8 cellular contexts compared by ENCODE assay signal in genomic region chr14:103528512-103529382, GRCh38. TPM values are rescaled to one million over a fixed set of nuclear protein-coding genes. Genes with fewer than 3 reads are reported as not detected.
DNase-seq lines count a peak whose midpoint lies in the region; ATAC-seq, FAIRE-seq and TF ChIP-seq lines count a peak whose summit lies in the region.

TRMT61A (plus strand) TSS chr14:103529196; CDS start chr14:103529979, 783 bp downstream.

- RAD21 ChIA-PET in GM12878 (lab: Charles Lee; ENCODE audit: unreplicated experiment), result interaction anchor here (1.7 to 2.4 kb wide), 2 partner anchors 10 to 18 kb away, joined by 9 to 14 read pairs; no protein-coding TSS in a partner anchor

- DNase-seq in DMS53 treated with DMSO at 0.1 percent for 48 hours (lab: John Stamatoyannopoulos, UW; ENCODE audit: unreplicated experiment) (peak; percentile 73), NCI-H2029 (lab: John Stamatoyannopoulos, UW) (peak; percentile 72), T1000 (lab: John Stamatoyannopoulos, UW) (peak; percentile 74), GM12878 (ENCODE audit: low read depth, low spot score) (no peak), hypothalamus (lab: John Stamatoyannopoulos, UW) (peak; percentile 41 to 94 (median 83)), sciatic nerve (ENCODE audit: low spot score) (peak; percentile 93)

- WGBS in GM12878 (ENCODE audit: insufficient coverage, insufficient replicate concordance, low lambda C conversion rate, missing lambda C conversion rate), result 7% methylated on average over 36 of the region's 71 CpGs

- TF ChIP-seq RAD21 in GM12878 (IDR thresholded peaks at IDR 0.05; ENCODE audit: insufficient read depth, low read depth, low read length), result no peak

- SMC1A ChIA-PET in GM12878 (lab: Charles Lee; ENCODE audit: uncharacterized antibody, unreplicated experiment), result interaction anchor here (1.1 to 2.6 kb wide), 4 partner anchors 11 to 36 kb away, joined by 3 to 11 read pairs (median 4); no protein-coding TSS in a partner anchor

- peak within 1 kb of the TSS; percentile 91 for H3K4me2 ChIP-seq in GM12878 (ENCODE audit: control insufficient read depth, insufficient read depth)

- ATAC-seq in HG02610 (IDR thresholded peaks at IDR 0.05; ENCODE audit: unreplicated experiment), result peak; percentile 18
- ATAC-seq in GM12878, result peak; percentile 62
- ATAC-seq in sciatic nerve, result peak; percentile 93
- ATAC-seq in GM21390 (IDR thresholded peaks at IDR 0.05; ENCODE audit: unreplicated experiment), result no peak

- H3K79me2 ChIP-seq in GM12878 (ENCODE audit: control insufficient read depth, insufficient read depth, low read length), result peaks cover 30% of the 10 kb centered on the region

- intact Hi-C loops in GM12878 (cut with micrococcal nuclease; ENCODE audit: unreplicated experiment) (no loop called here), sciatic nerve (cut with DNase I) (no loop called here)

- TF ChIP-seq CTCF in GM12878 (IDR thresholded peaks at IDR 0.05 in 2 of 3, conservative IDR thresholded peaks at IDR 0.05 in 1 of 3; ENCODE audit: control insufficient read depth in 2 of 3, extremely low read depth in 1 of 3, insufficient read depth in 1 of 3, low read depth in 3 of 3, low read length in 3 of 3), result no peak

- peaks cover 0 to 2% of the 10 kb centered on the region in 2 experiments; a peak in 2 of 4 replicates for H3K36me3 ChIP-seq in GM12878 (ENCODE audit: control insufficient read depth in 2 of 2, insufficient read depth in 2 of 2, low read length in 1 of 2)

- peak; percentile 84 for TF ChIP-seq POLR2A in GM12878 (IDR thresholded peaks at IDR 0.05; ENCODE audit: low read depth, low read length)

- H3K9ac ChIP-seq in GM12878 (ENCODE audit: control insufficient read depth, insufficient read depth, low read length), result peak within 1 kb of the TSS; percentile 90

- FAIRE-seq in GM12878 (lab: Jason Lieb, UNC), result no peak

- H2AFZ ChIP-seq in GM12878 (ENCODE audit: control insufficient read depth, low read depth, low read length), result peak within 1 kb of the TSS; percentile 58

- peaks cover 25% of the 10 kb centered on the region for H3K4me1 ChIP-seq in GM12878 (ENCODE audit: control insufficient read depth, insufficient read depth, low read length)

- H3K27ac ChIP-seq in GM12878 (ENCODE audit: control insufficient read depth, insufficient read depth), result peak within 1 kb of the TSS; percentile 65

- H3K9me3 ChIP-seq in GM12878 (replicated peaks; ENCODE audit: control insufficient read depth, insufficient read depth, low read length), result no peaks in the 10 kb centered on the region; the same call in 2 of the 3 replicates

- POLR2A ChIA-PET in GM12878 (lab: Charles Lee), result interaction anchor here (1.5 kb wide), 2 partner anchors 22 to 195 kb away, joined by 3 to 4 read pairs; partner anchors contain the start of gene EIF5

- no peaks in the 10 kb centered on the region for H4K20me1 ChIP-seq in GM12878 (ENCODE audit: control insufficient read depth, insufficient read depth)

- no peak for TF ChIP-seq EP300 in GM12878 (IDR thresholded peaks at IDR 0.05; ENCODE audit: borderline replicate concordance in 1 of 2, control insufficient read depth in 1 of 2, low read depth in 2 of 2, low read length in 2 of 2)

- in situ Hi-C loops in GM12878 (cut with MboI), result no loop called here

- CTCF ChIA-PET in GM12878 (lab: Yijun Ruan, JAX), result interaction anchor here (1.0 to 5.3 kb wide), 3 partner anchors 10 to 136 kb away, joined by 3 to 39 read pairs (median 6); no protein-coding TSS in a partner anchor

- peak within 1 kb of the TSS; percentile 91 for H3K4me3 ChIP-seq in GM12878

- H3K27me3 ChIP-seq in GM12878 (replicated peaks in 1 of 2; ENCODE audit: control insufficient read depth in 2 of 2, insufficient read depth in 2 of 2, low read length in 1 of 2), result no peaks in the 10 kb centered on the region; a peak in 1 of 4 replicates

- BruUV-seq in GM12878 (replicated peaks; lab: Mats Ljungman, UMichigan), result TSS peak; percentile 97

TF ChIP-seq in GM12878, 131 proteins besides CTCF, POLR2A, EP300 and RAD21 (continues in another document):
- TF ChIP-seq SIN3A (IDR thresholded peaks at IDR 0.05; ENCODE audit: low read depth, low read length) (peak; percentile 91), IKZF1 (conservative IDR thresholded peaks at IDR 0.05) (peak; percentile 55), TCF12 (IDR thresholded peaks at IDR 0.05; ENCODE audit: low read depth, low read length) (peak; percentile 2; the same call in 1 of the 2 replicates), GATAD2B (conservative IDR thresholded peaks at IDR 0.05; ENCODE audit: low read depth) (peak; percentile 79; the same call in 1 of the 2 replicates), SMARCA5 (IDR thresholded peaks at IDR 0.05) (0 out of 2 replicates have a peak, but pooled peaks have one; percentile 66), RUNX3 (IDR thresholded peaks at IDR 0.05; ENCODE audit: low read length) (0 out of 2 replicates have a peak, but pooled peaks have one; percentile 54), MYC (IDR thresholded peaks at IDR 0.05; ENCODE audit: insufficient read depth, insufficient read length, insufficient replicate concordance, low read length, severe bottlenecking) (peak; percentile 73), USF2 (IDR thresholded peaks at IDR 0.05; ENCODE audit: borderline replicate concordance, low read depth, low read length) (peak; percentile 22; the same call in 1 of the 2 replicates), FOS (IDR thresholded peaks at IDR 0.05; ENCODE audit: borderline replicate concordance, extremely low read depth, insufficient read length) (no peak), CREB1 (IDR thresholded peaks at IDR 0.05; ENCODE audit: low read depth) (peak; percentile 94), NBN (IDR thresholded peaks at IDR 0.05) (0 out of 2 replicates have a peak, but pooled peaks have one; percentile 35), ASH2L (IDR thresholded peaks at IDR 0.05; ENCODE audit: borderline replicate concordance, low read depth) (0 out of 2 replicates have a peak, but pooled peaks have one; percentile 33), WRNIP1 (IDR thresholded peaks at IDR 0.05; ENCODE audit: borderline replicate concordance, low read depth, low read length) (no peak), RB1 (IDR thresholded peaks at IDR 0.05; ENCODE audit: borderline replicate concordance) (peak; percentile 29; the same call in 1 of the 2 replicates), IKZF2 (IDR thresholded peaks at IDR 0.05) (peak in 1 of 2 experiments; percentile 33; a peak in 1 of 4 replicates), MEF2A (IDR thresholded peaks at IDR 0.05; ENCODE audit: insufficient read depth, low read depth, low read length) (no peak), SRF (IDR thresholded peaks at IDR 0.05; ENCODE audit: low read depth in 2 of 2, low read length in 2 of 2) (peak; percentile 22 to 77; a peak in 2 of 4 replicates)

RNA-seq across cellular contexts. Expression of gene TRMT61A, which starts in this region (rescaled TPM):
- total RNA-seq in GM12878 (2013; cell fraction: nucleolus; rRNA removed), result 23.5 and 27.2 TPM in 2 replicates
- total RNA-seq in GM12878 (2014; rRNA removed) (13.5 and 18.2 TPM in 2 replicates), GM12878 (2014; rRNA removed; fragmentation: Illumina TruSeq; extraction: Trizol) (3.7 and 4.7 TPM in 2 replicates), GM12878 (2021) (15.6 and 17.9 TPM in 2 replicates), sciatic nerve (12.4 TPM)
- polyA plus RNA-seq in GM12878 (2011; ENCODE audit: low read depth), result 2.0 TPM
- polyA plus RNA-seq in GM12878 (2011; rRNA removed) (2.4 and 5.1 TPM in 2 replicates), GM12878 (2014; fragmentation: Illumina TruSeq; extraction: Trizol) (0.46 and 1.4 TPM in 2 replicates), GM12878 (2014; fragmentation: Nextera tagmentation; extraction: Ambion mirVana) (under 1 TPM; 0.11 to 0.38 TPM), GM12878 (2014; rRNA removed) (17.6 and 20.4 TPM in 2 replicates), GM12878 (2016; fragmentation: Nextera tagmentation; extraction: Ambion mirVana) (10 to 100 TPM; 19.8 to 21.9 TPM)
- polyA plus RNA-seq in GM12878 (2011; cell fraction: cytosol; rRNA removed), result 9.0 and 16.6 TPM in 2 replicates
- 49.7 and 52.9 TPM in 2 replicates for polyA plus RNA-seq in GM12878 (2011; cell fraction: nucleus; rRNA removed)
- polyA plus RNA-seq in GM12878 (2012), result 5.6 and 7.1 TPM in 2 replicates
- 3.9 and 9.5 TPM in 2 replicates for polyA minus RNA-seq in GM12878 (2011; rRNA and poly(A)+ RNA removed)
- polyA minus RNA-seq in GM12878 (2011; cell fraction: cytosol; rRNA and poly(A)+ RNA removed), result 4.0 and 4.1 TPM in 2 replicates
- 15.0 and 25.7 TPM in 2 replicates for polyA minus RNA-seq in GM12878 (2011; cell fraction: nucleus; rRNA and poly(A)+ RNA removed)
